ENCODE assay signal across 8 cellular contexts in the genomic region with DNA sequence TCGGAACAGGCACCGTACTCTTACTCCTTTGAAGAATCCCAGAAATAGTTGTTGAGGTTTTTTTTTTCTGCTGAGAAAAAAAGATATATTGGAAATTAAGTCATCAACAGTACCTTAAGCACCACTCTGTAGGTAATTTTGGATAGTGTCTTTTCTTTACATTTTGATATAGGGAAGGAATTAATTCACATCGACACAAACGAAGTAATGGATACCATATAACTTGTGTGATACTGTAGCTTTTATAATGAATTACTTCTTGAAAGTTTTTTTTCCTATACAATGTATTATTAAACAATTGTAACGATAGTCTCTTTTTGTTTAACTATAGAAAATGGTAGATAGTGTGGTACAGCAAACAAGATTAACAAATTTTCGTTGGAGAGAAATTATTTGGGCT. TPM values are rescaled to one million over a fixed set of nuclear protein-coding genes. Genes with fewer than 3 reads are reported as not detected.
A peak's percentile ranks its signal among the peaks of the same experiment; 100 is the strongest.
DNase-seq lines count a peak whose midpoint lies in the region; ATAC-seq and TF ChIP-seq lines count a peak whose summit lies in the region.

No MANE protein-coding gene starts in this region.

- H3K23me2 ChIP-seq in H9 (ENCODE audit: insufficient read length, low read depth, low read length, poor library complexity, severe bottlenecking), result peaks cover 2% of the 10 kb centered on the region

- H2AFZ ChIP-seq in H9 (ENCODE audit: low read length), result no peak overlapping the region

- intact Hi-C loops in activated T-helper 1 cell treated with anti-CD3 and anti-CD28 coated beads, Interleukin-12 subunit alpha, Interleukin-12 subunit beta, Interleukin-2, Interleukin-4 antibody, amounts not matched to agents 30 ng/mL and 10 ng/mL and 1 ng/mL, durations not matched to agents 14 hours and 24 hours and 36 hours (cut with micrococcal nuclease), result loop anchor here (1.0 to 2.0 kb wide), 4 partner anchors 132 to 467 kb away; a partner anchor contains a TSS

- no peak for ATAC-seq in stimulated activated effector memory CD8-positive, alpha-beta T cell treated with anti-CD3 and anti-CD28 coated beads, Interleukin-12 subunit alpha, Interleukin-12 subunit beta, amount 100 ng/mL, for 72 hours
- no peak for ATAC-seq in HG02759 (IDR thresholded peaks at IDR 0.05; ENCODE audit: unreplicated experiment)

- no peak overlapping the region for H3T11ph ChIP-seq in H9 (ENCODE audit: low read length)

- no peak overlapping the region for H2AK5ac ChIP-seq in H9 (ENCODE audit: insufficient read length, low read length)

- no peak for TF ChIP-seq CTCF in H9 (conservative IDR thresholded peaks at IDR 0.05)

- peak overlapping the region; percentile 86 to 89; a peak in 4 of 5 replicates for H3K4me3 Mint-ChIP-seq in H9
- H3K4me3 Mint-ChIP-seq in activated T-helper 1 cell treated with anti-CD3 and anti-CD28 coated beads, Interleukin-12 subunit alpha, Interleukin-12 subunit beta, Interleukin-2, Interleukin-4 antibody, amounts not matched to agents 30 ng/mL and 10 ng/mL and 1 ng/mL, durations not matched to agents 14 hours and 24 hours and 36 hours, result peak overlapping the region; percentile 85
- H3K4me3 Mint-ChIP-seq in stimulated activated effector memory CD8-positive, alpha-beta T cell treated with anti-CD3 and anti-CD28 coated beads, Interleukin-12 subunit alpha, Interleukin-12 subunit beta, amount 100 ng/mL, for 72 hours, result peak overlapping the region; percentile 86

- H3K4me3 ChIP-seq in iPS-15b (ENCODE audit: low read depth, low read length), result peak overlapping the region; percentile 65

- no peak overlapping the region for H3K27ac ChIP-seq in H9 (ENCODE audit: insufficient read length, low read depth, low read length)

- no peaks in the 10 kb centered on the region for H3K79me2 ChIP-seq in H9 (ENCODE audit: insufficient read depth, low read length)

- no peak overlapping the region for H2BK15ac ChIP-seq in H9 (ENCODE audit: low read depth, low read length)

- H3K4ac ChIP-seq in H9 (ENCODE audit: low read depth, low read length), result no peak overlapping the region

- no peak overlapping the region for H4K8ac ChIP-seq in H9 (replicated peaks; ENCODE audit: insufficient read length, low read depth, low read length)

- H3K27me3 ChIP-seq in H9 (ENCODE audit: insufficient read depth, low read length), result no peaks in the 10 kb centered on the region
- H3K27me3 ChIP-seq in iPS-15b (ENCODE audit: control insufficient read depth, insufficient read depth, low read length), result peaks cover 3% of the 10 kb centered on the region

- H3K36me3 Mint-ChIP-seq in H9 (ENCODE audit: insufficient read depth in 1 of 3, low read depth in 3 of 3), result no peaks in the 10 kb centered on the region
- no peaks in the 10 kb centered on the region for H3K36me3 Mint-ChIP-seq in activated T-helper 1 cell treated with anti-CD3 and anti-CD28 coated beads, Interleukin-12 subunit alpha, Interleukin-12 subunit beta, Interleukin-2, Interleukin-4 antibody, amounts not matched to agents 30 ng/mL and 10 ng/mL and 1 ng/mL, durations not matched to agents 14 hours and 24 hours and 36 hours (ENCODE audit: low read depth)
- peaks cover 30% of the 10 kb centered on the region for H3K36me3 Mint-ChIP-seq in stimulated activated effector memory CD8-positive, alpha-beta T cell treated with anti-CD3 and anti-CD28 coated beads, Interleukin-12 subunit alpha, Interleukin-12 subunit beta, amount 100 ng/mL, for 72 hours

- no peak overlapping the region for H3K56ac ChIP-seq in H9 (ENCODE audit: insufficient read length, low read depth, low read length)

- DNase-seq in H9 (no peak), putamen (ENCODE audit: low spot score) (no peak), NCI-H2196 (lab: John Stamatoyannopoulos, UW; ENCODE audit: unreplicated experiment) (no peak), NCI-H748 treated with DMSO at 0.1 percent for 48 hours (lab: John Stamatoyannopoulos, UW) (no peak)
- DNase-seq in activated T-helper 1 cell treated with anti-CD3 and anti-CD28 coated beads, Interleukin-12 subunit alpha, Interleukin-12 subunit beta, Interleukin-2, Interleukin-4 antibody, amounts not matched to agents 30 ng/mL and 10 ng/mL and 1 ng/mL, durations not matched to agents 14 hours and 24 hours and 36 hours (ENCODE audit: low spot score), result no peak
- no peak for DNase-seq in stimulated activated effector memory CD8-positive, alpha-beta T cell treated with anti-CD3 and anti-CD28 coated beads, Interleukin-12 subunit alpha, Interleukin-12 subunit beta, amount 100 ng/mL, for 72 hours (ENCODE audit: low spot score in 2 of 2)

- H3K9me3 ChIP-seq in H9 (ENCODE audit: control insufficient read depth, low read depth, low read length), result no peaks in the 10 kb centered on the region
- no peaks in the 10 kb centered on the region for H3K9me3 ChIP-seq in iPS-15b (ENCODE audit: control insufficient read depth, insufficient read depth, low read length)

- peak overlapping the region; percentile 50 for H3K4me2 ChIP-seq in H9 (ENCODE audit: insufficient read depth, insufficient read length, low read length)

- H3K4me1 ChIP-seq in H9 (ENCODE audit: insufficient read depth, low read length), result no peaks in the 10 kb centered on the region
- H3K4me1 ChIP-seq in iPS-15b (ENCODE audit: control insufficient read depth, insufficient read depth, low read length), result peaks cover 5% of the 10 kb centered on the region

- no CpG with 5 or more reads among the region's 6 CpGs for WGBS in H9 (ENCODE audit: extremely low coverage, insufficient read length, low lambda C conversion rate)

- H2BK5ac ChIP-seq in H9 (ENCODE audit: insufficient read length, low read length), result no peak overlapping the region

- H3K9ac ChIP-seq in H9 (ENCODE audit: extremely low read depth, insufficient read length, low read length) (no peak overlapping the region), iPS-15b (ENCODE audit: low read depth, low read length) (no peak overlapping the region)

- H3K18ac ChIP-seq in H9 (ENCODE audit: insufficient read length, low read depth, low read length), result no peak overlapping the region

- no peaks in the 10 kb centered on the region for H3K9me3 Mint-ChIP-seq in H9
- no peaks in the 10 kb centered on the region for H3K9me3 Mint-ChIP-seq in activated T-helper 1 cell treated with anti-CD3 and anti-CD28 coated beads, Interleukin-12 subunit alpha, Interleukin-12 subunit beta, Interleukin-2, Interleukin-4 antibody, amounts not matched to agents 30 ng/mL and 10 ng/mL and 1 ng/mL, durations not matched to agents 14 hours and 24 hours and 36 hours
- no peaks in the 10 kb centered on the region for H3K9me3 Mint-ChIP-seq in stimulated activated effector memory CD8-positive, alpha-beta T cell treated with anti-CD3 and anti-CD28 coated beads, Interleukin-12 subunit alpha, Interleukin-12 subunit beta, amount 100 ng/mL, for 72 hours

- H3K4me1 Mint-ChIP-seq in H9, result peaks cover 33 to 46% of the 10 kb centered on the region in 2 experiments
- H3K4me1 Mint-ChIP-seq in activated T-helper 1 cell treated with anti-CD3 and anti-CD28 coated beads, Interleukin-12 subunit alpha, Interleukin-12 subunit beta, Interleukin-2, Interleukin-4 antibody, amounts not matched to agents 30 ng/mL and 10 ng/mL and 1 ng/mL, durations not matched to agents 14 hours and 24 hours and 36 hours (ENCODE audit: low read depth), result peaks cover 31% of the 10 kb centered on the region
- peaks cover 12% of the 10 kb centered on the region for H3K4me1 Mint-ChIP-seq in stimulated activated effector memory CD8-positive, alpha-beta T cell treated with anti-CD3 and anti-CD28 coated beads, Interleukin-12 subunit alpha, Interleukin-12 subunit beta, amount 100 ng/mL, for 72 hours

- no peaks in the 10 kb centered on the region for H4K20me1 ChIP-seq in H9 (ENCODE audit: control insufficient read depth, insufficient read depth, insufficient read length)

- H3K23ac ChIP-seq in H9 (ENCODE audit: insufficient read length, low read depth, low read length), result no peak overlapping the region

- H3K14ac ChIP-seq in H9 (ENCODE audit: insufficient read depth, low read length), result no peak overlapping the region

- no peak overlapping the region for H2BK12ac ChIP-seq in H9 (ENCODE audit: insufficient read length, low read depth, low read length)

- no peak overlapping the region for H2BK20ac ChIP-seq in H9 (ENCODE audit: low read depth, low read length, poor library complexity, severe bottlenecking)

- no peak overlapping the region for H4K5ac ChIP-seq in H9 (ENCODE audit: insufficient read length, low read depth, low read length)

- no peak overlapping the region for H2BK120ac ChIP-seq in H9 (ENCODE audit: low read depth, low read length, poor library complexity, severe bottlenecking)

- no peak overlapping the region for H3K27ac Mint-ChIP-seq in H9
- no peak overlapping the region for H3K27ac Mint-ChIP-seq in activated T-helper 1 cell treated with anti-CD3 and anti-CD28 coated beads, Interleukin-12 subunit alpha, Interleukin-12 subunit beta, Interleukin-2, Interleukin-4 antibody, amounts not matched to agents 30 ng/mL and 10 ng/mL and 1 ng/mL, durations not matched to agents 14 hours and 24 hours and 36 hours
- peak overlapping the region; percentile 95 for H3K27ac Mint-ChIP-seq in stimulated activated effector memory CD8-positive, alpha-beta T cell treated with anti-CD3 and anti-CD28 coated beads, Interleukin-12 subunit alpha, Interleukin-12 subunit beta, amount 100 ng/mL, for 72 hours

- no peak overlapping the region for H4K91ac ChIP-seq in H9 (ENCODE audit: insufficient read length, low read depth, low read length)

- H3K27me3 Mint-ChIP-seq in H9 (ENCODE audit: low read depth), result peaks cover 9% of the 10 kb centered on the region
- H3K27me3 Mint-ChIP-seq in activated T-helper 1 cell treated with anti-CD3 and anti-CD28 coated beads, Interleukin-12 subunit alpha, Interleukin-12 subunit beta, Interleukin-2, Interleukin-4 antibody, amounts not matched to agents 30 ng/mL and 10 ng/mL and 1 ng/mL, durations not matched to agents 14 hours and 24 hours and 36 hours (ENCODE audit: insufficient read depth), result peaks cover 43% of the 10 kb centered on the region

- H3K36me3 ChIP-seq in iPS-15b (ENCODE audit: control insufficient read depth, insufficient read depth, low read length), result no peaks in the 10 kb centered on the region

- no peaks in the 10 kb centered on the region for H3K79me1 ChIP-seq in H9 (ENCODE audit: insufficient read depth, low read depth, low read length, poor library complexity, severe bottlenecking)

RNA-seq across cellular contexts. Expression of a gene that starts 1.5 kb away (rescaled TPM):
- 1.9 and 3.0 TPM in 2 replicates for total RNA-seq in H9 (2021)
- total RNA-seq in activated T-helper 1 cell treated with anti-CD3 and anti-CD28 coated beads, Interleukin-12 subunit alpha, Interleukin-12 subunit beta, Interleukin-2, Interleukin-4 antibody, amounts not matched to agents 30 ng/mL and 10 ng/mL and 1 ng/mL, durations not matched to agents 14 hours and 24 hours and 36 hours, result 2.8 and 3.2 TPM in 2 replicates
